16 cellular contexts compared by ENCODE assay signal in the genomic region with DNA sequence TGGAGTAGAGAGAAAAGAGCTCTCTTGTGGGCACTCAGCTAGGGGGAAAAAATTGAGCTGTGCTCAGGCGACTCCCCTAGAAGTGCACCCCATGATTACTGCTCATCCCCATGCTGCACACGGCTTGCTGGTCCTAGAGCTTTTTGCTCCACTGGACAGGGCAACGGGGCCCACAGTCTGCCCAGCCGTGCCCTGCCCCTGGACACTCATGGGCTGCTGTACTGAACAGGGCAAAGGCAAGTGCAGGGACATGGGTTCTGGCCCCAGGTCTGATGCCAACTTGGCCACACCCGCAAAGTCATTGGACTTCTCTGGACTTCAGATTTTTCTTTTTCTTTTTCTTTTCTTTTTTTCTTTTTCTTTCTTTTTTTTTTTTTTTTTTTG. TPM values are rescaled to one million over a fixed set of nuclear protein-coding genes. Genes with fewer than 3 reads are reported as not detected.
DNase-seq lines count a peak whose midpoint lies in the region; ATAC-seq and TF ChIP-seq lines count a peak whose summit lies in the region.
"Had no signal": no experiment of that assay in that cellular context is flagged by ENCODE, and none has a peak within 500 bp of the region (broad histone marks: within the 10 kb centered on the region; RNA-seq: fewer than 3 reads in every experiment).

No MANE protein-coding gene starts in this region.

- H3K27me3 ChIP-seq in OCI-LY1 (ENCODE audit: insufficient read depth, low read length), result no peaks in the 10 kb centered on the region
- no peaks in the 10 kb centered on the region for H3K27me3 ChIP-seq in layer of hippocampus (ENCODE audit: control insufficient read depth, insufficient read depth, low read length)
- no peaks in the 10 kb centered on the region for H3K27me3 ChIP-seq in stomach smooth muscle (ENCODE audit: control insufficient read depth in 1 of 2, insufficient read depth in 2 of 2, low read length in 2 of 2)
- H3K27me3 ChIP-seq: body of pancreas had no signal

- H4K20me1 ChIP-seq in OCI-LY1 (ENCODE audit: insufficient read depth, low read length), result no peaks in the 10 kb centered on the region

- CTCF ChIA-PET in activated CD4-positive, alpha-beta memory T cell treated with anti-CD3 and anti-CD28 coated beads, Interleukin-2, amount 10 ng/mL, durations not matched to agents 7 days and 5 days (lab: Charles Lee), result interaction anchor here (0.6 to 1.2 kb wide), 3 partner anchors 23 to 1115 kb away, joined by 3 to 5 read pairs (median 4); no protein-coding TSS in a partner anchor
- CTCF ChIA-PET in activated CD4-positive, alpha-beta memory T cell treated with anti-CD3 and anti-CD28 coated beads for 36 hours (lab: Charles Lee), result no interaction called here

- H3K4me2 ChIP-seq in OCI-LY1 (ENCODE audit: low read length), result no peak overlapping the region

- H3K79me2 ChIP-seq in OCI-LY1 (ENCODE audit: insufficient read depth, low read length), result no peaks in the 10 kb centered on the region

- POLR2A ChIA-PET in activated CD4-positive, alpha-beta memory T cell treated with anti-CD3 and anti-CD28 coated beads, Interleukin-2, amount 10 ng/mL, durations not matched to agents 7 days and 5 days (lab: Charles Lee), result interaction anchor here (0.9 to 1.7 kb wide), 2 partner anchors 14 to 88 kb away, joined by 3 to 5 read pairs; partner anchors contain the start of gene IRF2BP2
- POLR2A ChIA-PET in activated CD4-positive, alpha-beta memory T cell treated with anti-CD3 and anti-CD28 coated beads for 36 hours (lab: Charles Lee), result interaction anchor here (1.1 kb wide), 1 partner anchor 26 kb away, joined by 3 read pairs; no protein-coding TSS in a partner anchor

- no peaks in the 10 kb centered on the region for H3K36me3 Mint-ChIP-seq in activated CD4-positive, alpha-beta memory T cell treated with anti-CD3 and anti-CD28 coated beads, Interleukin-2, amount 10 ng/mL, durations not matched to agents 7 days and 5 days (ENCODE audit: low read depth)
- H3K36me3 Mint-ChIP-seq in activated CD4-positive, alpha-beta memory T cell treated with anti-CD3 and anti-CD28 coated beads for 36 hours, result no peaks in the 10 kb centered on the region
- H3K36me3 Mint-ChIP-seq: activated naive CD4-positive, alpha-beta T cell treated with anti-CD3 and anti-CD28 coated beads, Interleukin-2, amount 10 ng/mL, durations not matched to agents 7 days and 5 days; CD8-positive, alpha-beta memory T cell had no signal

- H3K4me1 ChIP-seq in OCI-LY1 (ENCODE audit: insufficient read depth, low read length, severe bottlenecking) (peaks cover 63% of the 10 kb centered on the region), stomach smooth muscle (ENCODE audit: control insufficient read depth, insufficient read depth, low read length) (peaks cover 18% of the 10 kb centered on the region)

- H3F3A ChIP-seq in OCI-LY1 (ENCODE audit: insufficient read depth, low read length), result no peaks in the 10 kb centered on the region

- no peak for DNase-seq in activated CD4-positive, alpha-beta memory T cell treated with anti-CD3 and anti-CD28 coated beads, Interleukin-2, amount 10 ng/mL, durations not matched to agents 7 days and 5 days
- no peak for DNase-seq in activated CD4-positive, alpha-beta memory T cell treated with anti-CD3 and anti-CD28 coated beads for 36 hours
- DNase-seq: activated CD4-positive, CD25-positive, alpha-beta regulatory T cell; NCI-H226; NK-92 treated with Interleukin-12 subunit alpha and Interleukin-12 subunit beta, amount 100 ng/mL, for 24 hours had no signal

- no peak overlapping the region for H3K4me3 Mint-ChIP-seq in activated CD4-positive, alpha-beta memory T cell treated with anti-CD3 and anti-CD28 coated beads, Interleukin-2, amount 10 ng/mL, durations not matched to agents 7 days and 5 days
- H3K4me3 Mint-ChIP-seq in activated CD4-positive, alpha-beta memory T cell treated with anti-CD3 and anti-CD28 coated beads for 36 hours, result no peak overlapping the region
- H3K4me3 Mint-ChIP-seq: activated naive CD4-positive, alpha-beta T cell treated with anti-CD3 and anti-CD28 coated beads, Interleukin-2, amount 10 ng/mL, durations not matched to agents 7 days and 5 days; CD8-positive, alpha-beta memory T cell; dendritic cell treated with granulocyte-macrophage colony-stimulating factor and Interleukin-4, amounts not matched to agents 40 ng/mL and 50 ng/mL, for 4 days had no signal

- H3K4me3 ChIP-seq in OCI-LY1 (ENCODE audit: low read depth, low read length, poor library complexity, severe bottlenecking) (no peak overlapping the region), stomach smooth muscle (ENCODE audit: low read length in 2 of 2) (no peak overlapping the region)
- H3K4me3 ChIP-seq: body of pancreas, thoracic aorta had no signal

- H3K9me2 ChIP-seq in OCI-LY1 (ENCODE audit: low read depth, low read length), result no peaks in the 10 kb centered on the region

- H2AFZ ChIP-seq in OCI-LY1 (ENCODE audit: low read length), result no peak overlapping the region

- no peak overlapping the region for H3K9ac ChIP-seq in OCI-LY1 (ENCODE audit: low read length)
- no peak overlapping the region for H3K9ac ChIP-seq in stomach smooth muscle (ENCODE audit: low read length in 2 of 2)

- H3K9me3 Mint-ChIP-seq in activated CD4-positive, alpha-beta memory T cell treated with anti-CD3 and anti-CD28 coated beads, Interleukin-2, amount 10 ng/mL, durations not matched to agents 7 days and 5 days, result no peaks in the 10 kb centered on the region
- no peaks in the 10 kb centered on the region for H3K9me3 Mint-ChIP-seq in activated CD4-positive, alpha-beta memory T cell treated with anti-CD3 and anti-CD28 coated beads for 36 hours
- H3K9me3 Mint-ChIP-seq: activated naive CD4-positive, alpha-beta T cell treated with anti-CD3 and anti-CD28 coated beads, Interleukin-2, amount 10 ng/mL, durations not matched to agents 7 days and 5 days; CD8-positive, alpha-beta memory T cell; dendritic cell treated with granulocyte-macrophage colony-stimulating factor and Interleukin-4, amounts not matched to agents 40 ng/mL and 50 ng/mL, for 4 days had no signal

- H3K36me3 ChIP-seq in OCI-LY1 (ENCODE audit: insufficient read depth, low read length) (no peaks in the 10 kb centered on the region), stomach smooth muscle (ENCODE audit: control insufficient read depth in 2 of 2, insufficient read depth in 2 of 2, low read length in 2 of 2) (no peaks in the 10 kb centered on the region)
- H3K36me3 ChIP-seq: thoracic aorta had no signal

- H3K27ac ChIP-seq in OCI-LY1 (ENCODE audit: low read depth, low read length, poor library complexity, severe bottlenecking) (peak overlapping the region; percentile 53), layer of hippocampus (ENCODE audit: low read depth, low read length) (peak overlapping the region; percentile 62), stomach smooth muscle (ENCODE audit: low read length) (peak overlapping the region; percentile 42)

- peak overlapping the region; percentile 22 for H3K27ac Mint-ChIP-seq in activated CD4-positive, alpha-beta memory T cell treated with anti-CD3 and anti-CD28 coated beads, Interleukin-2, amount 10 ng/mL, durations not matched to agents 7 days and 5 days
- no peak overlapping the region for H3K27ac Mint-ChIP-seq in activated CD4-positive, alpha-beta memory T cell treated with anti-CD3 and anti-CD28 coated beads for 36 hours
- H3K27ac Mint-ChIP-seq: dendritic cell treated with granulocyte-macrophage colony-stimulating factor and Interleukin-4, amounts not matched to agents 40 ng/mL and 50 ng/mL, for 4 days had no signal

- H3K9me3 ChIP-seq in OCI-LY1 (ENCODE audit: low read length) (no peaks in the 10 kb centered on the region), stomach smooth muscle (ENCODE audit: control insufficient read depth in 2 of 2, low read length in 2 of 2) (no peaks in the 10 kb centered on the region)
- H3K9me3 ChIP-seq: body of pancreas, thoracic aorta had no signal

- peaks cover 25% of the 10 kb centered on the region for H3K4me1 Mint-ChIP-seq in activated CD4-positive, alpha-beta memory T cell treated with anti-CD3 and anti-CD28 coated beads, Interleukin-2, amount 10 ng/mL, durations not matched to agents 7 days and 5 days
- H3K4me1 Mint-ChIP-seq in activated CD4-positive, alpha-beta memory T cell treated with anti-CD3 and anti-CD28 coated beads for 36 hours (ENCODE audit: low read depth), result peaks cover 11% of the 10 kb centered on the region
- H3K4me1 Mint-ChIP-seq: CD8-positive, alpha-beta memory T cell had no signal

- TF ChIP-seq CTCF in OCI-LY1 (IDR thresholded peaks at IDR 0.05; ENCODE audit: low read length), result no peak

- intact Hi-C loops in activated CD4-positive, alpha-beta memory T cell treated with anti-CD3 and anti-CD28 coated beads for 36 hours (cut with micrococcal nuclease), result loop anchor here (1.0 kb wide), 1 partner anchor 20 kb away; no protein-coding TSS in a partner anchor

- peaks cover 6% of the 10 kb centered on the region for H3K27me3 Mint-ChIP-seq in activated CD4-positive, alpha-beta memory T cell treated with anti-CD3 and anti-CD28 coated beads, Interleukin-2, amount 10 ng/mL, durations not matched to agents 7 days and 5 days
- peaks cover 5% of the 10 kb centered on the region for H3K27me3 Mint-ChIP-seq in activated CD4-positive, alpha-beta memory T cell treated with anti-CD3 and anti-CD28 coated beads for 36 hours
- H3K27me3 Mint-ChIP-seq: activated naive CD4-positive, alpha-beta T cell treated with anti-CD3 and anti-CD28 coated beads, Interleukin-2, amount 10 ng/mL, durations not matched to agents 7 days and 5 days; dendritic cell treated with granulocyte-macrophage colony-stimulating factor and Interleukin-4, amounts not matched to agents 40 ng/mL and 50 ng/mL, for 4 days had no signal

- no peak for ATAC-seq in GM18907 (IDR thresholded peaks at IDR 0.05; ENCODE audit: unreplicated experiment)
- ATAC-seq in GM18867 (IDR thresholded peaks at IDR 0.05; ENCODE audit: unreplicated experiment), result no peak
- no peak for ATAC-seq in GM18870 (IDR thresholded peaks at IDR 0.05; ENCODE audit: unreplicated experiment)
- ATAC-seq: body of pancreas had no signal

RNA-seq across cellular contexts. Expression of gene TARBP1, which starts 42.8 kb away (rescaled TPM):
- 10 to 100 TPM; 24.8 to 25.0 TPM for total RNA-seq in activated CD4-positive, alpha-beta memory T cell treated with anti-CD3 and anti-CD28 coated beads, Interleukin-2, amount 10 ng/mL, durations not matched to agents 7 days and 5 days
- 10 to 100 TPM; 28.9 to 30.1 TPM for total RNA-seq in activated CD4-positive, alpha-beta memory T cell treated with anti-CD3 and anti-CD28 coated beads for 36 hours
